Comparison of ENCODE assay signal across 13 cellular contexts in genomic region chr6:140636698-140637402, GRCh38.
DNase-seq lines count a peak whose midpoint lies in the region; ATAC-seq and TF ChIP-seq lines count a peak whose summit lies in the region.
"Had no signal": no experiment of that assay in that cellular context is flagged by ENCODE, and none has a peak within 500 bp of the region (broad histone marks: within the 10 kb centered on the region; RNA-seq: fewer than 3 reads in every experiment).

No MANE protein-coding gene starts in this region.

- H3K27ac ChIP-seq in transverse colon, result no peak overlapping the region
- H3K27ac ChIP-seq: GM23248, heart right ventricle, RWPE1, stomach had no signal

- no peaks in the 10 kb centered on the region for H3K9me3 ChIP-seq in transverse colon
- H3K9me3 ChIP-seq: heart right ventricle, stomach had no signal

- no peaks in the 10 kb centered on the region for H3K4me1 ChIP-seq in transverse colon
- H3K4me1 ChIP-seq: heart right ventricle, stomach had no signal

- peaks cover 4% of the 10 kb centered on the region; the same call in 1 of the 2 replicates for H3K36me3 Mint-ChIP-seq in HFFc6 (ENCODE audit: low read depth)

- no peak for TF ChIP-seq CTCF in HFFc6 (IDR thresholded peaks at IDR 0.05)
- TF ChIP-seq CTCF in transverse colon (IDR thresholded peaks at IDR 0.05), result no peak

- H3K4me3 Mint-ChIP-seq in HFFc6, result no peak overlapping the region

- H3K36me3 ChIP-seq in transverse colon, result no peaks in the 10 kb centered on the region
- H3K36me3 ChIP-seq: heart right ventricle, stomach had no signal

- intact Hi-C loops in transverse colon (cut with DNase I; ENCODE audit: low total_unique reads), result no loop called here

- H3K9me3 Mint-ChIP-seq in HFFc6, result 0 out of 2 replicates have a peak, but pooled peaks cover 3% of the 10 kb centered on the region

- ATAC-seq in GM18517 (IDR thresholded peaks at IDR 0.05; ENCODE audit: unreplicated experiment), result peak; percentile 41
- peak; percentile 31 for ATAC-seq in HG02678 (IDR thresholded peaks at IDR 0.05; ENCODE audit: unreplicated experiment)

- in situ Hi-C loops in transverse colon (cut with MboI; ENCODE audit: low pct_ligation_motif_present in 1 of 4, low pct_unique_long_range_greater_than_20kb in 1 of 4, low sequenced_read_pairs in 3 of 4), result no loop called here

- no peak for TF ChIP-seq EP300 in transverse colon (IDR thresholded peaks at IDR 0.05; ENCODE audit: low read depth)

- H3K4me3 ChIP-seq in transverse colon, result no peak overlapping the region
- H3K4me3 ChIP-seq: GM23248, heart right ventricle, stomach had no signal

- no peaks in the 10 kb centered on the region for H3K27me3 ChIP-seq in transverse colon
- H3K27me3 ChIP-seq: heart right ventricle, stomach had no signal

- no peaks in the 10 kb centered on the region for H3K27me3 Mint-ChIP-seq in HFFc6 (ENCODE audit: insufficient read depth)

- WGBS in transverse colon (ENCODE audit: low coverage in 1 of 2), 2 donors, result 53 to 100% methylated on average over 1 to 4 of the region's 4 CpGs

- H3K4me1 Mint-ChIP-seq in HFFc6 (ENCODE audit: low read depth), result peaks cover 29% of the 10 kb centered on the region

- DNase-seq in NCI-H82 (lab: John Stamatoyannopoulos, UW) (peak; percentile 82), left kidney (ENCODE audit: low read depth, low spot score) (peak; percentile 55), HFFc6 (no peak), transverse colon (no peak), A172 (ENCODE audit: low spot score) (no peak), GDM1 (lab: John Stamatoyannopoulos, UW) (no peak)
- DNase-seq: GM23248, heart right ventricle, KBM-7, stomach had no signal

- TF ChIP-seq POLR2A in transverse colon (IDR thresholded peaks at IDR 0.05), result no peak

- H3K27ac Mint-ChIP-seq in HFFc6, result no peak overlapping the region

Comparison
In these comparisons a context has a peak if more than half of its experiments do, and no peak if none do; other contexts are left out.
1. DNase-seq: peak in NCI-H82 (single experiment) and left kidney (single experiment); none in HFFc6 (single experiment), transverse colon (single experiment), A172 (single experiment) and GDM1 (single experiment).